ENCODE assay signal across 29 cellular contexts in the genomic region with DNA sequence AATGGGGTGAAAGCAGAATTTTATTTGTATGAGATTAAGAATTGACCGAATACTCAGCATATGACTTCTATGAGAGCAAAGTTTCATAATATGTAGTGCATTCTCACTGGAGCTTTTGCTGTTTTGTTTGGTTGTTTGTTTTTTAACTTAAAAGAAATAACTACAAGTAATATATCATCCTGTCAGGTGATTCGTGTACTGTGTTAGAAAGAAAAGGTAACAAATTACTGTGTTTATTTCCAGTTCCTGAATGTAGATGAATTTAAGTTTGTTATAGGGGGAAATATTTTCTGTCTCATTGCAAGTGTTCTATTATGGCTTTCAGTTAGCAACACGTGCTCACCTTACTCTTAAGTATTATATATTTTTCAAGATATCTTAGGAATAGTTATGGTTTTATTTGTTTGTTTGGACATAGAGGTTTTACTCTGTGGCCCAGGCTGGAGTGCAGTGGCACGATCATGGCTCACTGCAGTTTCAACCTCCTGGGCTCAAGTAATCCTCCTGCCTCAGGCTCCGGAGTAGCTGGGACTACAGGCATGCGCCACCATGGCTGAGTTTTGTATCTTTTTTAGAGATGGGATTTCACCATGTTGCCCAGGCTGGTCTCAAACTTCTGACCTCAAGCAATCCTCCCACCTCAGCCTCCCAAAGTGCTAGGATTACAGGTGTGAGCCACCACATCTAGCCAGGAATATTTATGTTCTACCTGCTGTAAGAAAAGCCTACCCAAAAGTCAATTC.
"Had no signal": no experiment of that assay in that cellular context is flagged by ENCODE, and none has a peak within 500 bp of the region (broad histone marks: within the 10 kb centered on the region; RNA-seq: fewer than 3 reads in every experiment).

No MANE protein-coding gene starts in this region.

- H3K9ac ChIP-seq: neural progenitor cell had no signal

- H3K4me3 Mint-ChIP-seq: memory B cell; mesothelial cell of epicardium; naive B cell; natural killer cell treated with Interleukin-12 subunit alpha and Interleukin-12 subunit beta and Interleukin-15 and Interleukin-18, amount 100 ng/mL, for 72 hours; neural progenitor cell; stimulated activated memory B cell treated with anti-CD40 and anti-IgM and Interleukin-4, amounts not matched to agents 10 μg/mL and 1 μg/mL and 100 μg/mL, for 72 hours had no signal

- H3K4me2 ChIP-seq: neural progenitor cell had no signal

- ATAC-seq: esophagus mucosa; gastrocnemius medialis; left lobe of liver; mucosa of descending colon; natural killer cell treated with Interleukin-12 subunit alpha and Interleukin-12 subunit beta and Interleukin-15 and Interleukin-18, amount 100 ng/mL, for 72 hours; stimulated activated memory B cell treated with anti-CD40 and anti-IgM and Interleukin-4, amounts not matched to agents 10 μg/mL and 1 μg/mL and 100 μg/mL, for 72 hours; stimulated activated naive CD8-positive, alpha-beta T cell treated with anti-CD3 and anti-CD28 coated beads, Interleukin-15, Interleukin-2, amounts not matched to agents 100 U/mL and 50 U/mL, for 24 hours; upper lobe of right lung had no signal

- H3K4me3 ChIP-seq: dorsolateral prefrontal cortex, gastrocnemius medialis, lung, mucosa of descending colon, neural progenitor cell, prostate gland, right atrium auricular region, sigmoid colon, spleen, thoracic aorta, tibial nerve, upper lobe of right lung, uterus had no signal

- H3K36me3 Mint-ChIP-seq: memory B cell; naive B cell; natural killer cell treated with Interleukin-12 subunit alpha and Interleukin-12 subunit beta and Interleukin-15 and Interleukin-18, amount 100 ng/mL, for 72 hours; stimulated activated memory B cell treated with anti-CD40 and anti-IgM and Interleukin-4, amounts not matched to agents 10 μg/mL and 1 μg/mL and 100 μg/mL, for 72 hours had no signal

- H2AFZ ChIP-seq: neural progenitor cell had no signal

- FAIRE-seq: colon, kidney had no signal

- H3K9me3 Mint-ChIP-seq: memory B cell; mesothelial cell of epicardium; naive B cell; natural killer cell treated with Interleukin-12 subunit alpha and Interleukin-12 subunit beta and Interleukin-15 and Interleukin-18, amount 100 ng/mL, for 72 hours; neural progenitor cell; stimulated activated memory B cell treated with anti-CD40 and anti-IgM and Interleukin-4, amounts not matched to agents 10 μg/mL and 1 μg/mL and 100 μg/mL, for 72 hours had no signal

- H3K9me3 ChIP-seq: gastrocnemius medialis, mucosa of descending colon, prostate gland, right atrium auricular region, sigmoid colon, spleen, thoracic aorta, tibial nerve, upper lobe of right lung, uterus had no signal

- H3K27me3 Mint-ChIP-seq: memory B cell; naive B cell; natural killer cell treated with Interleukin-12 subunit alpha and Interleukin-12 subunit beta and Interleukin-15 and Interleukin-18, amount 100 ng/mL, for 72 hours; stimulated activated memory B cell treated with anti-CD40 and anti-IgM and Interleukin-4, amounts not matched to agents 10 μg/mL and 1 μg/mL and 100 μg/mL, for 72 hours had no signal

- H3K27me3 ChIP-seq: dorsolateral prefrontal cortex, gastrocnemius medialis, neural progenitor cell, right atrium auricular region, sigmoid colon, spleen, tibial nerve, upper lobe of right lung, uterus had no signal

- H3K36me3 ChIP-seq: gastrocnemius medialis, neural progenitor cell, prostate gland, right atrium auricular region, sigmoid colon, spleen, thoracic aorta, tibial nerve, upper lobe of right lung, uterus had no signal

- DNase-seq: dorsolateral prefrontal cortex; effector CD4-positive, alpha-beta T cell; foreskin fibroblast; gastrocnemius medialis; head of caudate nucleus; kidney; mucosa of descending colon; naive B cell; nucleus accumbens; sigmoid colon; spleen; stimulated activated CD4-positive, alpha-beta T cell treated with anti-CD3 and anti-CD28 coated beads, Interleukin-4, amount 100 ng/mL, for 4 hours; stimulated activated naive CD8-positive, alpha-beta T cell treated with anti-CD3 and anti-CD28 coated beads, Interleukin-15, Interleukin-2, amounts not matched to agents 100 U/mL and 50 U/mL, for 24 hours; upper lobe of right lung; uterus had no signal

- H3K27ac Mint-ChIP-seq: memory B cell; mesothelial cell of epicardium; naive B cell; neural progenitor cell; stimulated activated memory B cell treated with anti-CD40 and anti-IgM and Interleukin-4, amounts not matched to agents 10 μg/mL and 1 μg/mL and 100 μg/mL, for 72 hours had no signal

- H3K27ac ChIP-seq: dorsolateral prefrontal cortex, epithelial cell of prostate, gastrocnemius medialis, neural progenitor cell, prostate gland, right atrium auricular region, sigmoid colon, spleen, tibial nerve, upper lobe of right lung, uterus had no signal
